29 cellular contexts compared by ENCODE assay signal in genomic region chr2:172472441-172473051, GRCh38.
A peak's percentile ranks its signal among the peaks of the same experiment; 100 is the strongest.
DNase-seq lines count a peak whose midpoint lies in the region; ATAC-seq lines count a peak whose summit lies in the region.
"Had no signal": no experiment of that assay in that cellular context is flagged by ENCODE, and none has a peak within 500 bp of the region (broad histone marks: within the 10 kb centered on the region; RNA-seq: fewer than 3 reads in every experiment).

No MANE protein-coding gene starts in this region.

- peak overlapping the region; percentile 55 for H3K4me3 Mint-ChIP-seq in stimulated activated naive CD8-positive, alpha-beta T cell treated with anti-CD3 and anti-CD28 coated beads, Interleukin-15, Interleukin-2, amounts not matched to agents 100 ng/mL and 50 ng/mL, for 24 hours
- H3K4me3 Mint-ChIP-seq in activated naive CD8-positive, alpha-beta T cell treated with anti-CD3 and anti-CD28 coated beads, Interleukin-2, amount 50 U/mL, for 24 hours = peak overlapping the region; percentile 43
- H3K4me3 Mint-ChIP-seq: activated B cell treated with CpG ODN at 0.5 μM for 24 hours; effector memory CD8-positive, alpha-beta T cell; immature natural killer cell; mesothelial cell of epicardium; nephron had no signal

- no peaks in the 10 kb centered on the region for H3K27me3 Mint-ChIP-seq in stimulated activated naive CD8-positive, alpha-beta T cell treated with anti-CD3 and anti-CD28 coated beads, Interleukin-15, Interleukin-2, amounts not matched to agents 100 ng/mL and 50 ng/mL, for 24 hours
- H3K27me3 Mint-ChIP-seq in activated naive CD8-positive, alpha-beta T cell treated with anti-CD3 and anti-CD28 coated beads, Interleukin-2, amount 50 U/mL, for 24 hours = no peaks in the 10 kb centered on the region
- H3K27me3 Mint-ChIP-seq: activated B cell treated with CpG ODN at 0.5 μM for 24 hours; effector memory CD8-positive, alpha-beta T cell had no signal

- peak overlapping the region; percentile 60 for H3K27ac Mint-ChIP-seq in stimulated activated naive CD8-positive, alpha-beta T cell treated with anti-CD3 and anti-CD28 coated beads, Interleukin-15, Interleukin-2, amounts not matched to agents 100 ng/mL and 50 ng/mL, for 24 hours
- H3K27ac Mint-ChIP-seq in activated naive CD8-positive, alpha-beta T cell treated with anti-CD3 and anti-CD28 coated beads, Interleukin-2, amount 50 U/mL, for 24 hours = peak overlapping the region; percentile 26
- H3K27ac Mint-ChIP-seq: activated B cell treated with CpG ODN at 0.5 μM for 24 hours; activated T-helper 2 cell treated with anti-CD3 and anti-CD28 coated beads, Interferon-gamma antibody, Interleukin-2, Interleukin-4, amounts not matched to agents 10 μg/mL and 5 μg/mL and 100 μg/mL, durations not matched to agents 14 hours and 24 hours and 36 hours; immature natural killer cell; mesothelial cell of epicardium; nephron had no signal

- DNase-seq in NCI-H146 (lab: John Stamatoyannopoulos, UW) (peak; percentile 13), NCI-H146 treated with DMSO at 0.1 percent for 48 hours (lab: John Stamatoyannopoulos, UW; ENCODE audit: unreplicated experiment) (no peak), GDM1 (lab: John Stamatoyannopoulos, UW) (no peak), medulla oblongata (ENCODE audit: extremely low spot score) (no peak)
- no peak for DNase-seq in stimulated activated naive CD8-positive, alpha-beta T cell treated with anti-CD3 and anti-CD28 coated beads, Interleukin-15, Interleukin-2, amounts not matched to agents 100 U/mL and 50 U/mL, for 24 hours
- no peak for DNase-seq in activated naive CD8-positive, alpha-beta T cell treated with anti-CD3 and anti-CD28 coated beads, Interleukin-2, amount 50 U/mL, for 24 hours
- DNase-seq in stimulated activated CD4-positive, alpha-beta T cell treated with anti-CD3 and anti-CD28 coated beads, Interleukin-1b, Interleukin-23, amount 100 ng/mL, for 48 hours = no peak
- DNase-seq: activated B cell treated with CpG ODN at 0.5 μM for 24 hours; amygdala; DMS153; effector memory CD8-positive, alpha-beta T cell; gastrocnemius medialis; GF-D8; hippocampal formation; immature natural killer cell; left lung; MM.1S; NCI-H510A treated with DMSO at 0.1 percent for 48 hours; NK-92 treated with Interleukin-12 subunit alpha and Interleukin-12 subunit beta, amount 100 ng/mL, for 24 hours; PC-9; right cardiac atrium; SHP77; spleen; stimulated activated CD4-positive, alpha-beta T cell treated with anti-CD3 and anti-CD28 coated beads, Interleukin-4, amount 100 ng/mL, for 1 hour; stomach had no signal

- peaks cover 4% of the 10 kb centered on the region for H3K36me3 Mint-ChIP-seq in stimulated activated naive CD8-positive, alpha-beta T cell treated with anti-CD3 and anti-CD28 coated beads, Interleukin-15, Interleukin-2, amounts not matched to agents 100 ng/mL and 50 ng/mL, for 24 hours (ENCODE audit: low read depth)
- peaks cover 2% of the 10 kb centered on the region for H3K36me3 Mint-ChIP-seq in activated naive CD8-positive, alpha-beta T cell treated with anti-CD3 and anti-CD28 coated beads, Interleukin-2, amount 50 U/mL, for 24 hours (ENCODE audit: low read depth)

- ATAC-seq in stimulated activated naive CD8-positive, alpha-beta T cell treated with anti-CD3 and anti-CD28 coated beads, Interleukin-15, Interleukin-2, amounts not matched to agents 100 U/mL and 50 U/mL, for 24 hours = no peak
- peak; percentile 46 for ATAC-seq in activated naive CD8-positive, alpha-beta T cell treated with anti-CD3 and anti-CD28 coated beads, Interleukin-2, amount 50 U/mL, for 24 hours
- ATAC-seq: effector memory CD8-positive, alpha-beta T cell; gastrocnemius medialis; left lung; right cardiac atrium had no signal

- H3K9me3 Mint-ChIP-seq in stimulated activated naive CD8-positive, alpha-beta T cell treated with anti-CD3 and anti-CD28 coated beads, Interleukin-15, Interleukin-2, amounts not matched to agents 100 ng/mL and 50 ng/mL, for 24 hours = no peaks in the 10 kb centered on the region
- no peaks in the 10 kb centered on the region for H3K9me3 Mint-ChIP-seq in activated naive CD8-positive, alpha-beta T cell treated with anti-CD3 and anti-CD28 coated beads, Interleukin-2, amount 50 U/mL, for 24 hours
- H3K9me3 Mint-ChIP-seq: activated B cell treated with CpG ODN at 0.5 μM for 24 hours; activated T-helper 2 cell treated with anti-CD3 and anti-CD28 coated beads, Interferon-gamma antibody, Interleukin-2, Interleukin-4, amounts not matched to agents 10 μg/mL and 5 μg/mL and 100 μg/mL, durations not matched to agents 14 hours and 24 hours and 36 hours; effector memory CD8-positive, alpha-beta T cell; immature natural killer cell; mesothelial cell of epicardium; nephron had no signal

- H3K4me1 Mint-ChIP-seq in stimulated activated naive CD8-positive, alpha-beta T cell treated with anti-CD3 and anti-CD28 coated beads, Interleukin-15, Interleukin-2, amounts not matched to agents 100 ng/mL and 50 ng/mL, for 24 hours (ENCODE audit: low read depth) = peaks cover 32% of the 10 kb centered on the region
- H3K4me1 Mint-ChIP-seq in activated naive CD8-positive, alpha-beta T cell treated with anti-CD3 and anti-CD28 coated beads, Interleukin-2, amount 50 U/mL, for 24 hours = peaks cover 31% of the 10 kb centered on the region
- H3K4me1 Mint-ChIP-seq: activated B cell treated with CpG ODN at 0.5 μM for 24 hours, immature natural killer cell, mesothelial cell of epicardium, nephron had no signal
